Comparison of ENCODE assay signal across 8 cellular contexts in the genomic region with DNA sequence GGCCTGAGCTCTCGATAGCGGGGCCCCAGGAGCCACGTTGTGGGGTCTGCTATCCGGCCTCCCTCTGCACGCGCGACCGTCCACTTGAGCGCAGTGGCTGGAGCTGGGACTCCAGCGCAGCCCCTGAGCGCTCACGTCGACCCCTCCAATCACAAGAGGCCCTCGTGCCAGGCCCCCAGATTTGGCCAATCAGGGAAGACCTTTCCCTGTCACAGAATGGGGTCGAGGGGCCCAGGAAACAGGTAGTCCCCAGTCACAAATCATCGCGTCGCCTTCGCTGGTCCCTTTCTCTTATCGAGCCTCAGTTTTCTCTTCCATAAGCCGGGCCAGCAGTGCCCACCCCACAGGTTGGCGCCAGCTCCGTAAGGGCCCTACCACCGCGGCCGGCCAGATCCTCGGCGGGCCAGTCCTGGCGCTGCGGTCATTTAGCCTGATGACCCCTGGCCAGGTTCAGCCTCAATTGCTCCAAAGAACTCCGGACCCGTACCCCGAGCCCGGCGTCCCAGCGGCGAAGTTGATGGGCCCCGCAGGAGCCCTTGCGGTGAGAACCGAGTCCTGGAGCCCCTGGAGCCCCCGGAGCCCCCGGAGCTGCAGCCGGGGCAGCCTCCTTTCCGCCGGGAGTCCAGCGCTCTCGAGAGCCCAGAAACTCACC. TPM values are rescaled to one million over a fixed set of nuclear protein-coding genes. Genes with fewer than 3 reads are reported as not detected.
DNase-seq lines count a peak whose midpoint lies in the region; ATAC-seq and TF ChIP-seq lines count a peak whose summit lies in the region.

No MANE protein-coding gene starts in this region.

- no peak overlapping the region for H3K27ac ChIP-seq in HUES6 (ENCODE audit: low read depth, low read length)
- peak overlapping the region in 55 of 59 donors; percentile 5 to 93 (median 80) for H3K27ac ChIP-seq in dorsolateral prefrontal cortex
- no peak overlapping the region for H3K27ac ChIP-seq in left lung
- H3K27ac ChIP-seq in stomach smooth muscle (ENCODE audit: low read length) = peak overlapping the region; percentile 94

- peak overlapping the region; percentile 70 for H3K4me3 ChIP-seq in HUES6 (ENCODE audit: low read depth, low read length)
- H3K4me3 ChIP-seq in dorsolateral prefrontal cortex = peak overlapping the region; percentile 25 to 73 (median 58)
- H3K4me3 ChIP-seq in left lung = peak overlapping the region; percentile 32 to 36
- H3K4me3 ChIP-seq in stomach smooth muscle (ENCODE audit: low read length in 2 of 2) = peak overlapping the region; percentile 62 to 81

- peak; percentile 8 for ATAC-seq in left lung
- ATAC-seq in GM19452 (IDR thresholded peaks at IDR 0.05; ENCODE audit: unreplicated experiment) = no peak
- ATAC-seq in HG03159 (IDR thresholded peaks at IDR 0.05; ENCODE audit: unreplicated experiment) = no peak

- H3K9ac ChIP-seq in HUES6 (ENCODE audit: low read length) = peak overlapping the region; percentile 46
- peak overlapping the region; percentile 71 to 84 for H3K9ac ChIP-seq in stomach smooth muscle (ENCODE audit: low read length in 2 of 2)

- H3K4me1 ChIP-seq in HUES6 (ENCODE audit: control insufficient read depth, insufficient read depth, low read length) = peaks cover 5% of the 10 kb centered on the region; the same call in 1 of the 2 replicates
- peaks cover 0 to 16% of the 10 kb centered on the region in 2 donors for H3K4me1 ChIP-seq in left lung
- peaks cover 20% of the 10 kb centered on the region for H3K4me1 ChIP-seq in stomach smooth muscle (ENCODE audit: control insufficient read depth, insufficient read depth, low read length)

- DNase-seq in dorsolateral prefrontal cortex (peak in 1 of 10 donors; percentile 21), left lung (peak in 1 of 2 donors; percentile 63), SK-N-DZ (ENCODE audit: low spot score) (no peak), GM20000 (ENCODE audit: low spot score) (no peak)

- H3K27me3 ChIP-seq in HUES6 (ENCODE audit: control insufficient read depth, insufficient read depth, low read length) = peaks cover 64% of the 10 kb centered on the region
- H3K27me3 ChIP-seq in dorsolateral prefrontal cortex = peaks cover 0 to 36% (median 16%) of the 10 kb centered on the region in 45 donors
- H3K27me3 ChIP-seq in left lung = peaks cover 14 to 40% of the 10 kb centered on the region in 2 donors
- no peaks in the 10 kb centered on the region for H3K27me3 ChIP-seq in stomach smooth muscle (ENCODE audit: control insufficient read depth in 1 of 2, insufficient read depth in 2 of 2, low read length in 2 of 2)

- intact Hi-C loops in dorsolateral prefrontal cortex (cut with DNase I) (no loop called here), left lung (cut with DNase I) (no loop called here)

- TF ChIP-seq CTCF in dorsolateral prefrontal cortex (IDR thresholded peaks at IDR 0.05 in 54 of 56, conservative IDR thresholded peaks at IDR 0.05 in 2 of 56; ENCODE audit: low read depth in 1 of 56, partially characterized antibody in 56 of 56) (no peak), left lung (IDR thresholded peaks at IDR 0.05) (no peak), GM20000 (IDR thresholded peaks at IDR 0.05; ENCODE audit: extremely low read depth, missing control alignments) (no peak)

- no peaks in the 10 kb centered on the region for H3K36me3 ChIP-seq in HUES6 (ENCODE audit: control insufficient read depth, insufficient read depth, low read length)
- H3K36me3 ChIP-seq in left lung = no peaks in the 10 kb centered on the region
- no peaks in the 10 kb centered on the region for H3K36me3 ChIP-seq in stomach smooth muscle (ENCODE audit: control insufficient read depth in 2 of 2, insufficient read depth in 2 of 2, low read length in 2 of 2)

- H3K9me3 ChIP-seq in HUES6 (ENCODE audit: control insufficient read depth, insufficient read depth, low read depth, low read length) (no peaks in the 10 kb centered on the region), left lung (no peaks in the 10 kb centered on the region), stomach smooth muscle (ENCODE audit: control insufficient read depth in 2 of 2, low read length in 2 of 2) (no peaks in the 10 kb centered on the region)

RNA-seq across cellular contexts. Expression of a gene that starts 0.4 kb away (rescaled TPM):
- total RNA-seq in dorsolateral prefrontal cortex (100 to 1,000 TPM in 27 of 120 experiments, 10 to 100 TPM in 93; 34.5 to 185 (median 74.8) TPM), left lung (1 to 10 TPM in 1 of 2 donors, under 1 TPM in 1; 0.90 to 1.8 TPM)
- 0.10 TPM in 1 of 2 replicates, not detected in the other for polyA plus RNA-seq in SK-N-DZ (2014; cell fraction: cytosol; rRNA removed)
- polyA plus RNA-seq in SK-N-DZ (2014; cell fraction: nucleus; rRNA removed) = not detected in 2 replicates

Comparison
In these comparisons a context has a peak if more than half of its experiments do, and no peak if none do; other contexts are left out.
1. H3K27ac ChIP-seq: peak in dorsolateral prefrontal cortex (55 of 59) and stomach smooth muscle (single experiment); none in HUES6 (single experiment) and left lung (0 of 2).
2. RNA of a gene that starts 0.4 kb away (total RNA-seq): 34.5 to 185 TPM in dorsolateral prefrontal cortex; 0.90 to 1.8 TPM in left lung; every median in the first group is over 10 times any median in the second.
3. Peak in every context shown above with its lines, with median percentiles within 50 percentile points of each other: H3K4me3 ChIP-seq.